In the genomic region with DNA sequence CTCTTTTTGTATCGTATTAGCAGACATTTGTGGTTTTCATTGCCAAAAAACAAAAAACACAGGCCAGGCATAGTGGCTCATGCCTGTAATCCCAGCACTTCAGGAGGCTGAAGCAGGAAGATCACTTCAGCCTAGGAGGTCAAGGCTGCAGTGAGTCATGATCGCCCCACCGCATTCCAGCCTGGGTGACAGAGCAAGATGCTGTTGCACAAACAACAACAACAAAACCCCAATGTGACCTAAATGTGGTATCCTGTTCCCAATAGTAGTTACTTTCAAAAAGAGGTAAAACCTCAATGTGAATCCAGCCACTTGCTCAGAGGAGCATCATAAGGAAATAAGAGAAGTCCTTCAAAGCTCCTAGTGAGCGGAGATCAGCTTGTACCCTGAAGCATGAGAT, we compare ENCODE assay signal across 13 cellular contexts. TPM values are rescaled to one million over a fixed set of nuclear protein-coding genes. Genes with fewer than 3 reads are reported as not detected.
DNase-seq lines count a peak whose midpoint lies in the region; ATAC-seq and TF ChIP-seq lines count a peak whose summit lies in the region.
"Had no signal": no experiment of that assay in that cellular context is flagged by ENCODE, and none has a peak within 500 bp of the region (broad histone marks: within the 10 kb centered on the region; RNA-seq: fewer than 3 reads in every experiment).

No MANE protein-coding gene starts in this region.

- no peak overlapping the region for H3K23ac ChIP-seq in mesenchymal stem cell (ENCODE audit: low read length in 2 of 2)

- H3K14ac ChIP-seq in mesenchymal stem cell (ENCODE audit: low read length in 2 of 2) = no peak overlapping the region

- CTCF ChIA-PET in Calu3 (lab: Charles Lee) = no interaction called here
- CTCF ChIA-PET in mammary epithelial cell (lab: Charles Lee; ENCODE audit: low non-redundant PET) = no interaction called here

- H3K4me1 Mint-ChIP-seq in Calu3 (ENCODE audit: low read depth, unreplicated experiment) = peaks cover 22% of the 10 kb centered on the region

- no peak overlapping the region for H2AK5ac ChIP-seq in mesenchymal stem cell (ENCODE audit: low read length, severe bottlenecking)

- ATAC-seq in GM19324 (IDR thresholded peaks at IDR 0.05; ENCODE audit: low FRiP score, unreplicated experiment) (no peak), HG03565 (IDR thresholded peaks at IDR 0.05; ENCODE audit: unreplicated experiment) (no peak)
- ATAC-seq: left cardiac atrium, right cardiac atrium had no signal

- WGBS in mammary epithelial cell (ENCODE audit: low coverage, missing lambda C conversion rate) = 45% methylated on average over 4 of the region's 4 CpGs
- WGBS in mesenchymal stem cell = 0% methylated on average over 3 of the region's 4 CpGs

- no peak overlapping the region for H3K9ac ChIP-seq in mammary epithelial cell (ENCODE audit: insufficient read depth, low read length)
- H3K9ac ChIP-seq in mesenchymal stem cell (ENCODE audit: low read length) = no peak overlapping the region

- BruUV-seq in Calu3 (replicated peaks; lab: Mats Ljungman, UMichigan) = no TSS peak
- BruUV-seq in mammary epithelial cell (replicated peaks; lab: Mats Ljungman, UMichigan) = no TSS peak

- H3K4me3 ChIP-seq in mammary epithelial cell (replicated peaks in 1 of 3; ENCODE audit: insufficient read depth in 1 of 3, low read depth in 2 of 3, low read length in 3 of 3) = no peak overlapping the region
- no peak overlapping the region for H3K4me3 ChIP-seq in mesenchymal stem cell (ENCODE audit: insufficient read depth in 1 of 2, low read depth in 1 of 2, low read length in 2 of 2)
- H3K4me3 ChIP-seq in WERI-Rb-1 (ENCODE audit: low read depth, low read length) = no peak overlapping the region
- H3K4me3 ChIP-seq: HAP-1 had no signal

- no peaks in the 10 kb centered on the region for H3K79me2 ChIP-seq in mammary epithelial cell (ENCODE audit: insufficient read depth, low read length)

- no peak overlapping the region for H3K4me3 Mint-ChIP-seq in Calu3 (ENCODE audit: low read depth, unreplicated experiment)

- H3K27ac Mint-ChIP-seq in Calu3 (ENCODE audit: unreplicated experiment) = peak overlapping the region; percentile 4

- H3K18ac ChIP-seq in mesenchymal stem cell (ENCODE audit: low read depth in 1 of 2, low read length in 2 of 2) = no peak overlapping the region

- H3K4me2 ChIP-seq in mammary epithelial cell (ENCODE audit: insufficient read depth, low read depth, low read length) (peak overlapping the region; percentile 42), mesenchymal stem cell (ENCODE audit: low read length, poor library complexity, severe bottlenecking) (no peak overlapping the region)

- H4K8ac ChIP-seq in mesenchymal stem cell (ENCODE audit: low read length) = no peak overlapping the region

- no peak overlapping the region for H3K27ac ChIP-seq in mammary epithelial cell (ENCODE audit: insufficient read depth, low read depth, low read length)
- no peak overlapping the region for H3K27ac ChIP-seq in mesenchymal stem cell (ENCODE audit: low read length, poor library complexity, severe bottlenecking)
- H3K27ac ChIP-seq in WERI-Rb-1 = no peak overlapping the region

- no peaks in the 10 kb centered on the region for H3K27me3 Mint-ChIP-seq in Calu3 (ENCODE audit: unreplicated experiment)

- H3K79me1 ChIP-seq in mesenchymal stem cell (replicated peaks; ENCODE audit: low read length, poor library complexity, severe bottlenecking) = no peaks in the 10 kb centered on the region

- no peak overlapping the region for H3K4ac ChIP-seq in mesenchymal stem cell (ENCODE audit: low read depth in 1 of 2, low read length in 2 of 2)

- intact Hi-C loops in Calu3 (cut with micrococcal nuclease; ENCODE audit: unreplicated experiment) (no loop called here), mammary epithelial cell (cut with micrococcal nuclease) (no loop called here)

- no peak overlapping the region for H2BK12ac ChIP-seq in mesenchymal stem cell (ENCODE audit: low read length in 2 of 2)

- dilution Hi-C loops in mammary epithelial cell (cut with HindIII; ENCODE audit: low sequenced_read_pairs) = no loop called here

- no peak overlapping the region for H2BK15ac ChIP-seq in mesenchymal stem cell (ENCODE audit: low read depth, poor library complexity, severe bottlenecking)

- H2BK120ac ChIP-seq in mesenchymal stem cell (ENCODE audit: low read depth, low read length) = no peak overlapping the region

- no peaks in the 10 kb centered on the region for H3K27me3 ChIP-seq in mammary epithelial cell (ENCODE audit: insufficient read depth, low read length)
- no peaks in the 10 kb centered on the region for H3K27me3 ChIP-seq in mesenchymal stem cell (ENCODE audit: control insufficient read depth in 1 of 2, insufficient read depth in 1 of 2, low read length in 2 of 2)
- H3K27me3 ChIP-seq in WERI-Rb-1 (ENCODE audit: insufficient read depth, low read depth, severe bottlenecking) = peaks cover 2% of the 10 kb centered on the region

- in situ Hi-C loops in mammary epithelial cell (cut with MboI; ENCODE audit: low sequenced_read_pairs in 2 of 2) = loop anchor here in 1 of 2 donors (10.0 kb wide), 1 partner anchor 45 kb away; the partner anchor contains the start of gene SKAP2

- H3K4me1 ChIP-seq in mammary epithelial cell (ENCODE audit: insufficient read depth, low read length) (peaks cover 15% of the 10 kb centered on the region), mesenchymal stem cell (ENCODE audit: control insufficient read depth, insufficient read depth, low read depth, low read length) (peaks cover 2% of the 10 kb centered on the region)
- H3K4me1 ChIP-seq: Caco-2 had no signal

- no peaks in the 10 kb centered on the region for H4K20me1 ChIP-seq in mammary epithelial cell (ENCODE audit: insufficient read depth, low read length)

- peak; percentile 74 for DNase-seq in Calu3
- peak; percentile 53 for DNase-seq in LoVo (ENCODE audit: low spot score)
- peak; percentile 75 for DNase-seq in mammary epithelial cell
- peak; percentile 82 for DNase-seq in mesenchymal stem cell
- no peak for DNase-seq in WERI-Rb-1
- DNase-seq in nucleus accumbens (lab: John Stamatoyannopoulos, UW) = no peak
- DNase-seq: activated gamma-delta T cell treated with Interleukin-2 at 50 U/mL for 16 hours, left cardiac atrium, right cardiac atrium had no signal

- no peak overlapping the region for H2BK5ac ChIP-seq in mesenchymal stem cell (ENCODE audit: low read depth, low read length, poor library complexity, severe bottlenecking)

- H3K36me3 Mint-ChIP-seq in Calu3 (ENCODE audit: insufficient read depth, unreplicated experiment) = no peaks in the 10 kb centered on the region

- TF ChIP-seq CTCF in Calu3 (IDR thresholded peaks at IDR 0.05; ENCODE audit: unreplicated experiment) = no peak
- TF ChIP-seq CTCF in mammary epithelial cell (conservative IDR thresholded peaks at IDR 0.05 in 1 of 2, IDR thresholded peaks at IDR 0.05 in 1 of 2; ENCODE audit: extremely low read depth in 1 of 2, insufficient read depth in 1 of 2, low read depth in 1 of 2, low read length in 2 of 2) = no peak
- no peak for TF ChIP-seq CTCF in WERI-Rb-1 (IDR thresholded peaks at IDR 0.05; ENCODE audit: low read depth, low read length)

- H3K9me3 ChIP-seq in mammary epithelial cell (replicated peaks; ENCODE audit: insufficient read depth, low read length) = no peaks in the 10 kb centered on the region
- no peaks in the 10 kb centered on the region for H3K9me3 ChIP-seq in mesenchymal stem cell (ENCODE audit: control insufficient read depth, low read length)
- no peaks in the 10 kb centered on the region for H3K9me3 ChIP-seq in WERI-Rb-1 (ENCODE audit: severe bottlenecking)
- H3K9me3 ChIP-seq: Caco-2, HAP-1 had no signal

- no peaks in the 10 kb centered on the region for H3K9me3 Mint-ChIP-seq in Calu3 (ENCODE audit: low read depth, unreplicated experiment)

- H4K91ac ChIP-seq in mesenchymal stem cell (ENCODE audit: low read length) = no peak overlapping the region

- no peaks in the 10 kb centered on the region for H3K36me3 ChIP-seq in mammary epithelial cell (ENCODE audit: insufficient read depth, low read length)
- no peaks in the 10 kb centered on the region for H3K36me3 ChIP-seq in mesenchymal stem cell (ENCODE audit: control insufficient read depth in 1 of 2, insufficient read depth in 2 of 2, low read depth in 1 of 2, low read length in 2 of 2)
- no peaks in the 10 kb centered on the region for H3K36me3 ChIP-seq in WERI-Rb-1
- H3K36me3 ChIP-seq: HAP-1 had no signal

- H2AFZ ChIP-seq in mammary epithelial cell (ENCODE audit: low read depth, low read length) = no peak overlapping the region
- H2AFZ ChIP-seq in mesenchymal stem cell (ENCODE audit: low read depth, low read length) = no peak overlapping the region

RNA-seq across cellular contexts. Expression of gene SKAP2, which starts 45.8 kb away (rescaled TPM):
- 68.1 and 83.1 TPM in 2 replicates for total RNA-seq in Calu3 (2022)
- 10 to 100 TPM; 19.8 to 38.9 TPM for total RNA-seq in mammary epithelial cell
- 7.8 TPM for polyA plus RNA-seq in mammary epithelial cell
- polyA minus RNA-seq in mammary epithelial cell = 26.5 TPM
- 12.3 TPM for polyA plus RNA-seq in mesenchymal stem cell (2013, experiment 1 of 2)
- polyA plus RNA-seq in mesenchymal stem cell (2013, experiment 2 of 2) = 12.3 TPM

Comparison
In these comparisons a context has a peak if more than half of its experiments do, and no peak if none do; other contexts are left out.
1. DNase-seq: peak in Calu3 (single experiment), LoVo (single experiment), mammary epithelial cell (single experiment) and mesenchymal stem cell (single experiment); none in WERI-Rb-1 (single experiment) and nucleus accumbens (0 of 56).